8 cellular contexts compared by ENCODE assay signal in the genomic region with DNA sequence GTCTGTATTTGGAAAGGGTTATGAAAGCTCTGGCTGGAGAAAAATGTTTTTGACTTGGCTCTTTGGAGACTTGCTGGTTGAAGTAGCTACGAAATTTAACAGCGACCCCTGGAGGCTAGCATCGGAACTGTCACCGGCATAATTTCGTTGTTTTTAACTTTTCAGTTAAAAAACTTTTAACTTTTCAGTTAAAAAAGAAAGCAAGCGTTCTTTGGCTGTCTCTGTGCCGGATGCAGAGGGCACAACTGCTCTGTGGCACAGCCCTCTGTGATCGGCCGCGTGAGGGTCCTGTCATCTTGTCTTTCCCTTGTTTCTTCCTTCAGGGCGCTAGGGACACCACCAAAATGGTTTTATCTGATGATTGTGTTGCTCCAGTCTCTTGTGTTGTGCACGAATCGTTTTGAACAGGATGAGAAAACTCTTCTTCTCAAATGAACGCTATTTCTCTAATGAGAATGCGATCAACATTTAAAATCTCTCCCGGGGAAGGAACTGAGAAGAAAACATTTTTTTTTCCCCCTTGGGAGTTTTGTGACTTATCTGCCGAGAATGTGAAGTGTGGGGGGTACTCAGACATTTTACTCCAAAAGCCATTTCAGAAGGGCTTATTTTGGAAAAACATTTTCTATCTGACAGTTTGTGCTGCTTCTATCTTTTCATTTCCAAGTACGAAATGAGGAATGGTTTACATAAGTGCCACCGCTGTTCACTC. TPM values are rescaled to one million over a fixed set of nuclear protein-coding genes. Genes with fewer than 3 reads are reported as not detected.
DNase-seq lines count a peak whose midpoint lies in the region; ATAC-seq and TF ChIP-seq lines count a peak whose summit lies in the region.

No MANE protein-coding gene starts in this region.

- peak; percentile 42 to 53 for ATAC-seq in left cardiac atrium
- no peak for ATAC-seq in HG02870 (IDR thresholded peaks at IDR 0.05; ENCODE audit: unreplicated experiment)

- H3K27ac ChIP-seq in PC-9 = no peak overlapping the region

- POLR2A ChIA-PET in PC-9 (lab: Charles Lee; ENCODE audit: unreplicated experiment) = no interaction called here

- no peaks in the 10 kb centered on the region for H3K9me2 ChIP-seq in PC-9 (ENCODE audit: insufficient read depth)

- H3K36me3 ChIP-seq in PC-9 (ENCODE audit: low read depth) = no peaks in the 10 kb centered on the region

- peak overlapping the region; percentile 41; the same call in 1 of the 2 replicates for H3K4me3 ChIP-seq in PC-9
- peak overlapping the region; percentile 52 for H3K4me3 ChIP-seq in skeletal muscle cell (ENCODE audit: low read depth, low read length)

- TF ChIP-seq CTCF in GM20000 (IDR thresholded peaks at IDR 0.05; ENCODE audit: extremely low read depth, missing control alignments) = peak; percentile 79
- peak; percentile 98 for TF ChIP-seq CTCF in PC-9 (conservative IDR thresholded peaks at IDR 0.05)

- peak overlapping the region; percentile 77 for H3K4me2 ChIP-seq in PC-9

- intact Hi-C loops in PC-9 (cut with micrococcal nuclease; ENCODE audit: unreplicated experiment) = loop anchor here (2.0 kb wide), 2 partner anchors 59 to 97 kb away; no protein-coding TSS in a partner anchor
- intact Hi-C loops in left cardiac atrium (cut with DNase I) = loop anchor here (5.0 to 10.0 kb wide), 2 partner anchors 87 to 94 kb away; no protein-coding TSS in a partner anchor

- no peaks in the 10 kb centered on the region for H4K20me1 ChIP-seq in PC-9 (ENCODE audit: insufficient read depth)

- no peaks in the 10 kb centered on the region for H3K27me3 ChIP-seq in PC-9 (ENCODE audit: insufficient read depth, low read depth)

- no peaks in the 10 kb centered on the region for H3K4me1 ChIP-seq in PC-9 (replicated peaks; ENCODE audit: insufficient read depth)

- CTCF ChIA-PET in PC-9 (lab: Charles Lee) = interaction anchor here (0.6 to 1.3 kb wide), 5 partner anchors 17 to 560 kb away, joined by 3 to 6 read pairs (median 4); no protein-coding TSS in a partner anchor

- peak overlapping the region; percentile 84 for H2AFZ ChIP-seq in PC-9

- H3F3A ChIP-seq in PC-9 (ENCODE audit: insufficient read depth, low read depth) = no peaks in the 10 kb centered on the region

- BruUV-seq in PC-9 (replicated peaks; lab: Mats Ljungman, UMichigan) = no TSS peak

- no peaks in the 10 kb centered on the region for H3K9me3 ChIP-seq in PC-9 (ENCODE audit: insufficient read depth, low read depth)

- peak; percentile 62 for DNase-seq in AG20443 (ENCODE audit: low spot score)
- peak; percentile 48 for DNase-seq in GM20000 (ENCODE audit: low spot score)
- DNase-seq in PC-9 = peak in 1 of 2 experiments; percentile 49
- DNase-seq in activated naive CD4-positive, alpha-beta T cell treated with Interleukin-2 at 50 U/mL for 16 hours = peak; percentile 46
- DNase-seq in left cardiac atrium = peak; percentile 25
- DNase-seq in skeletal muscle cell (ENCODE audit: low read depth) = no peak
- no peak for DNase-seq in NCI-H187 treated with DMSO at 0.1 percent for 48 hours (lab: John Stamatoyannopoulos, UW)

- H3K79me2 ChIP-seq in PC-9 (ENCODE audit: low read depth) = no peaks in the 10 kb centered on the region

RNA-seq across cellular contexts. Expression of gene ADCYAP1, which starts 57.1 kb away (rescaled TPM):
- total RNA-seq in PC-9 (2021) (not detected in 2 replicates), left cardiac atrium (under 1 TPM; 0.24 to 0.42 TPM)

Comparison
In these comparisons a context has a peak if more than half of its experiments do, and no peak if none do; other contexts are left out.
1. DNase-seq: peak in AG20443 (single experiment), GM20000 (single experiment), activated naive CD4-positive, alpha-beta T cell treated with Interleukin-2 at 50 U/mL for 16 hours (single experiment) and left cardiac atrium (single experiment); none in skeletal muscle cell (single experiment) and NCI-H187 treated with DMSO at 0.1 percent for 48 hours (single experiment).